Comparison of ENCODE assay signal across 13 cellular contexts in genomic region chr4:169341490-169341889, GRCh38.
DNase-seq lines count a peak whose midpoint lies in the region; ATAC-seq and TF ChIP-seq lines count a peak whose summit lies in the region.
"Had no signal": no experiment of that assay in that cellular context is flagged by ENCODE, and none has a peak within 500 bp of the region (broad histone marks: within the 10 kb centered on the region; RNA-seq: fewer than 3 reads in every experiment).

No MANE protein-coding gene starts in this region.

- peak; percentile 95 for DNase-seq in LHCN-M2 (ENCODE audit: low read depth)
- no peak for DNase-seq in osteoblast (ENCODE audit: insufficient read length, low spot score, missing footprints)
- no peak for DNase-seq in stimulated activated CD4-positive, alpha-beta T cell treated with anti-CD3 and anti-CD28 coated beads, Interleukin-15, amount 100 ng/mL, for 24 hours
- no peak for DNase-seq in left cardiac atrium
- DNase-seq in BE2C: no peak
- no peak for DNase-seq in right lobe of liver
- DNase-seq: activated CD4-positive, alpha-beta T cell treated with anti-CD3 and anti-CD28 coated beads, Interleukin-2, amount 50 U/mL, for 1 hour; NCI-H1048; NCI-H774; SK-N-SH had no signal

- H3K9me3 ChIP-seq in osteoblast (ENCODE audit: low read depth, low read length) (no peaks in the 10 kb centered on the region), BE2C (no peaks in the 10 kb centered on the region; the same call in 1 of the 2 replicates), right lobe of liver (no peaks in the 10 kb centered on the region)
- H3K9me3 ChIP-seq: SK-N-SH had no signal

- H3K4me2 ChIP-seq in osteoblast (ENCODE audit: insufficient read depth, low read length): no peak overlapping the region
- H3K4me2 ChIP-seq: SK-N-SH had no signal

- no peak for TF ChIP-seq POLR2A in right lobe of liver (IDR thresholded peaks at IDR 0.05)

- TF ChIP-seq CTCF in osteoblast (IDR thresholded peaks at IDR 0.05; ENCODE audit: extremely low read depth, low read depth, low read length) (no peak), BE2C (IDR thresholded peaks at IDR 0.05; ENCODE audit: low read depth, low read length) (no peak), right lobe of liver (IDR thresholded peaks at IDR 0.05) (no peak)

- H3K4me1 ChIP-seq in osteoblast (ENCODE audit: insufficient read depth, low read length): peaks cover 49% of the 10 kb centered on the region
- H3K4me1 ChIP-seq in BE2C: peaks cover 4% of the 10 kb centered on the region; the same call in 1 of the 2 replicates
- no peaks in the 10 kb centered on the region for H3K4me1 ChIP-seq in right lobe of liver

- H3K36me3 ChIP-seq in osteoblast (ENCODE audit: insufficient read depth, low read length) (no peaks in the 10 kb centered on the region), BE2C (no peaks in the 10 kb centered on the region), right lobe of liver (no peaks in the 10 kb centered on the region)

- 75% methylated on average over 1 of the region's 4 CpGs for WGBS in right lobe of liver (ENCODE audit: insufficient coverage, low coverage, low lambda C conversion rate, missing lambda C conversion rate)

- intact Hi-C loops in left cardiac atrium (cut with DNase I) (no loop called here), right lobe of liver (cut with DNase I) (no loop called here)

- ATAC-seq in GM19023 (IDR thresholded peaks at IDR 0.05; ENCODE audit: unreplicated experiment) (peak; percentile 86), HG02623 (IDR thresholded peaks at IDR 0.05; ENCODE audit: unreplicated experiment) (peak; percentile 85), left cardiac atrium (no peak), right lobe of liver (no peak)
- ATAC-seq: natural killer cell treated with Interleukin-12 subunit alpha and Interleukin-12 subunit beta and Interleukin-15 and Interleukin-18, amount 100 ng/mL, for 72 hours had no signal

- H3K79me2 ChIP-seq in osteoblast (ENCODE audit: insufficient read depth, low read length): no peaks in the 10 kb centered on the region

- H3K27ac ChIP-seq in osteoblast (ENCODE audit: low read depth, low read length) (peak overlapping the region; percentile 1), right lobe of liver (no peak overlapping the region)

- no peaks in the 10 kb centered on the region for H4K20me1 ChIP-seq in osteoblast (ENCODE audit: insufficient read depth, low read length)

- H2AFZ ChIP-seq in osteoblast (ENCODE audit: low read length): no peak overlapping the region

- no peak overlapping the region for H3K4me3 ChIP-seq in osteoblast (ENCODE audit: insufficient read depth, low read length)
- H3K4me3 ChIP-seq in BE2C (ENCODE audit: low read depth, low read length): no peak overlapping the region
- H3K4me3 ChIP-seq in right lobe of liver: no peak overlapping the region

- H3K27me3 ChIP-seq in osteoblast (ENCODE audit: insufficient read depth, low read length): no peaks in the 10 kb centered on the region
- H3K27me3 ChIP-seq in BE2C: no peaks in the 10 kb centered on the region
- H3K27me3 ChIP-seq in right lobe of liver: no peaks in the 10 kb centered on the region

Comparison
In these comparisons a context has a peak if more than half of its experiments do, and no peak if none do; other contexts are left out.
1. ATAC-seq: peak in GM19023 (single experiment) and HG02623 (single experiment); none in left cardiac atrium (0 of 2) and right lobe of liver (0 of 4).